In the genomic region with DNA sequence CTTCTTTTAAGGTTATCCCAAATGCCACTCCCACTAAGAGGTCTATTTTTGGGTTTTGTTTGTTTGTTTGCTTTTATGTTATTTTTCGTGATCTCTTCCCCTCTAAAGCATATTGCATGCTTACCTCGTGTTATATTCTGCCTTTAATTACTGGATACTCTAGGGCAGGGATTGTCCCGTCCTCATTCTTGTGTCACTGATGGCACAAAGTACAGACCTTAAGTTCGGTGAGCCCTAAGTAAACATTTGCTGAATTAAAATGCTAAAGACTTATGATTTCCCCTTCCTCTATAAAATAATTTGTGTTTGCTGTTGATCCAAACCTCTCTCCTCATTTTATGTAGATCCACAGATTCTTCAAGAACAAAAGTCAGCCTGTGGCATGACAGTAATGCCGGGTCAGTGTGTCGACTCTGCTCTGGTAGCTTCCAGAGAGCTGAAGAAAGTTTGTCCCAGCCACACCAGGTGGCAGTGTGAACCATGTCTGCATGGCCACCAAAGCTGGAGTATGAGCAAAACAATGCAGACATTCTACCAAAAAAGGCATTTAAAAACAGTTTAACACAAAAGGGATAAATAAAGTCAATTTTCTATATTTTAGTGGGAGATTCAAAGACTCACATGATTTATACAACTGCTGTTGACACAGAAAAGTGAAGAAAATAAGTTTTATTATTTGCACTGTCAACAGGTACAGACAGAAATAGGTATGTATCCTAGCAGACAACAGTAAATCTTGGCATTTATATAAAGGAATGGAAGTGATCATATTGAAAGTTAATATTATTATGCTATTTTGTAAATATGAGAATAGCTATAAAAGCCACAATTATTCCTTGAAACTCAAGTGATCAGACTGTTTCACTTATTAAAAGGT, we compare ENCODE assay signal across 1 cellular context.
TF ChIP-seq lines count a peak whose summit lies in the region.

No MANE protein-coding gene starts in this region.

TF ChIP-seq in K562, 482 proteins besides CTCF, POLR2A, EP300 and RAD21 (continued from another document):
- TF ChIP-seq, protein P1, sequence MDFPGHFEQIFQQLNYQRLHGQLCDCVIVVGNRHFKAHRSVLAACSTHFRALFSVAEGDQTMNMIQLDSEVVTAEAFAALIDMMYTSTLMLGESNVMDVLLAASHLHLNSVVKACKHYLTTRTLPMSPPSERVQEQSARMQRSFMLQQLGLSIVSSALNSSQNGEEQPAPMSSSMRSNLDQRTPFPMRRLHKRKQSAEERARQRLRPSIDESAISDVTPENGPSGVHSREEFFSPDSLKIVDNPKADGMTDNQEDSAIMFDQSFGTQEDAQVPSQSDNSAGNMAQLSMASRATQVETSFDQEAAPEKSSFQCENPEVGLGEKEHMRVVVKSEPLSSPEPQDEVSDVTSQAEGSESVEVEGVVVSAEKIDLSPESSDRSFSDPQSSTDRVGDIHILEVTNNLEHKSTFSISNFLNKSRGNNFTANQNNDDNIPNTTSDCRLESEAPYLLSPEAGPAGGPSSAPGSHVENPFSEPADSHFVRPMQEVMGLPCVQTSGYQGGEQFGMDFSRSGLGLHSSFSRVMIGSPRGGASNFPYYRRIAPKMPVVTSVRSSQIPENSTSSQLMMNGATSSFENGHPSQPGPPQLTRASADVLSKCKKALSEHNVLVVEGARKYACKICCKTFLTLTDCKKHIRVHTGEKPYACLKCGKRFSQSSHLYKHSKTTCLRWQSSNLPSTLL (IDR thresholded peaks at IDR 0.05): no peak
- TF ChIP-seq ZNF41 (CRISPR knock-in tag; conservative IDR thresholded peaks at IDR 0.05): no peak
- TF ChIP-seq, protein P2, sequence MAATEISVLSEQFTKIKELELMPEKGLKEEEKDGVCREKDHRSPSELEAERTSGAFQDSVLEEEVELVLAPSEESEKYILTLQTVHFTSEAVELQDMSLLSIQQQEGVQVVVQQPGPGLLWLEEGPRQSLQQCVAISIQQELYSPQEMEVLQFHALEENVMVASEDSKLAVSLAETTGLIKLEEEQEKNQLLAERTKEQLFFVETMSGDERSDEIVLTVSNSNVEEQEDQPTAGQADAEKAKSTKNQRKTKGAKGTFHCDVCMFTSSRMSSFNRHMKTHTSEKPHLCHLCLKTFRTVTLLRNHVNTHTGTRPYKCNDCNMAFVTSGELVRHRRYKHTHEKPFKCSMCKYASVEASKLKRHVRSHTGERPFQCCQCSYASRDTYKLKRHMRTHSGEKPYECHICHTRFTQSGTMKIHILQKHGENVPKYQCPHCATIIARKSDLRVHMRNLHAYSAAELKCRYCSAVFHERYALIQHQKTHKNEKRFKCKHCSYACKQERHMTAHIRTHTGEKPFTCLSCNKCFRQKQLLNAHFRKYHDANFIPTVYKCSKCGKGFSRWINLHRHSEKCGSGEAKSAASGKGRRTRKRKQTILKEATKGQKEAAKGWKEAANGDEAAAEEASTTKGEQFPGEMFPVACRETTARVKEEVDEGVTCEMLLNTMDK (IDR thresholded peaks at IDR 0.05; ENCODE audit: borderline replicate concordance, insufficient read depth, low read depth, low read length, poor library complexity, severe bottlenecking): peak; percentile 10
- peak; percentile 52; the same call in 1 of the 2 replicates for TF ChIP-seq SMAD4 (CRISPR knock-in tag; conservative IDR thresholded peaks at IDR 0.05)
- no peak for TF ChIP-seq PHTF2 (CRISPR knock-in tag; IDR thresholded peaks at IDR 0.05)
- TF ChIP-seq, protein P3, sequence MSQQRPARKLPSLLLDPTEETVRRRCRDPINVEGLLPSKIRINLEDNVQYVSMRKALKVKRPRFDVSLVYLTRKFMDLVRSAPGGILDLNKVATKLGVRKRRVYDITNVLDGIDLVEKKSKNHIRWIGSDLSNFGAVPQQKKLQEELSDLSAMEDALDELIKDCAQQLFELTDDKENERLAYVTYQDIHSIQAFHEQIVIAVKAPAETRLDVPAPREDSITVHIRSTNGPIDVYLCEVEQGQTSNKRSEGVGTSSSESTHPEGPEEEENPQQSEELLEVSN (IDR thresholded peaks at IDR 0.05; ENCODE audit: borderline replicate concordance in 1 of 2, extremely low read depth in 1 of 2, insufficient read depth in 1 of 2, insufficient read length in 1 of 2, low read depth in 1 of 2, low read length in 1 of 2, poor library complexity in 1 of 2, severe bottlenecking in 1 of 2): no peak
- no peak for TF ChIP-seq ZNF444 (CRISPR knock-in tag; IDR thresholded peaks at IDR 0.05)
